In the genomic region with DNA sequence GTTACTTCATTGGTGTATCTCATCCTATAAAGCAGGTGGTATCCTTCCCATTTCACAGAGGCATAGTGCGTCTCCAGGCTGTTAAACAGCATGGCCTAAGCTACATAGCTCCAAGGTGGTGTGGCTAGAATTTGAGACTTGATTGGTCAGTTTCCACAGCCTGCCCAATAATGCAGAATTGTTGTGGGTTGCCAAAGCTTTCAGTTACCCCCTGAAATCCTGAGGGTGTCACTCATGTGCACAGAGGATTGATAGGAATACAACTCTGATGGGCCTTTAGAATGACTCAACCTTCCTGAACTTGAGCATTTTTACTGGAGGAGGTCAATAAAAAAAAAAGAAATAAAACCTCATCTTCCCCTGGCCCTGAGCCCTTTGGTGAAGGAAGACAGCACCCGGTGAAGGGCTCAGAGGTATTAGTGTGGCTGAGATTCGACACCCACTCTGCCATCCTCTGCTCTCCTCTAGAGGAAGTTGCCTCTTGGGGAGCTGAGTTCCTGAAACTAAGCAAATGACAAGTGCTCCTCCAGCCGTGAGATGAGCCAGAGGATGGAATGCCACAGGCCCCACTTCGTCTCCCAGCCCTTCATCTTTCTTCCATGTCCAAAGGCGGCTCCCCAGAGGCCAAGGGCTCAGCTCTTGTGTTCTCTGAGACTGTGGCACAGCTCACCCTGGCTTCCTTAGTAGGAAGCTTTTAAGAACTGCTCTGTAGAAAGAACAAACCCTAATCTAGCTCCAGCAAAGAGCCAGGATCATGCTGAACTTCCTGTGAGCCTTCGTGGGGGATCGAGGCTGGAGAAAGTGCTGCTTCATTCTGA, we compare ENCODE assay signal across 8 cellular contexts. TPM values are rescaled to one million over a fixed set of nuclear protein-coding genes. Genes with fewer than 3 reads are reported as not detected.
A peak's percentile ranks its signal among the peaks of the same experiment; 100 is the strongest.
DNase-seq lines count a peak whose midpoint lies in the region; ATAC-seq, FAIRE-seq and TF ChIP-seq lines count a peak whose summit lies in the region.

No MANE protein-coding gene starts in this region.

- H3K27ac Mint-ChIP-seq in naive thymus-derived CD4-positive, alpha-beta T cell, result peak overlapping the region; percentile 97 to 100 (median 99)

- H3K9ac ChIP-seq in K562 (ENCODE audit: insufficient read depth in 1 of 2, low read depth in 2 of 2, low read length in 2 of 2), result no peak overlapping the region

- FAIRE-seq in K562 (lab: Jason Lieb, UNC), result no peak

- TF ChIP-seq POLR2A in NB4 (IDR thresholded peaks at IDR 0.05; ENCODE audit: extremely low read depth, insufficient read length) (no peak), K562 (conservative IDR thresholded peaks at IDR 0.05) (no peak)

- no peak for TF ChIP-seq RAD21 in K562 (CRISPR knock-in tag; conservative IDR thresholded peaks at IDR 0.05 in 1 of 2, IDR thresholded peaks at IDR 0.05 in 1 of 2)

- no peak overlapping the region for H3K27ac ChIP-seq in K562 (ENCODE audit: extremely low read depth, low read depth, low read length)
- peak overlapping the region; percentile 95 for H3K27ac ChIP-seq in naive thymus-derived CD4-positive, alpha-beta T cell (ENCODE audit: low read depth, low read length)
- H3K27ac ChIP-seq in aorta (ENCODE audit: low read depth in 1 of 2, low read length in 2 of 2), result no peak overlapping the region

- CTCF ChIA-PET in K562 (lab: Yijun Ruan, JAX; ENCODE audit: low intra/inter-chr PET ratio), result no interaction called here
- CTCF ChIA-PET in naive thymus-derived CD4-positive, alpha-beta T cell (lab: Charles Lee), result interaction anchor here (0.6 to 1.2 kb wide), 6 partner anchors 10 to 214 kb away, joined by 3 to 11 read pairs (median 3); no protein-coding TSS in a partner anchor

- peak; percentile 41 for ATAC-seq in GM21786 (IDR thresholded peaks at IDR 0.05; ENCODE audit: unreplicated experiment)
- no peak for ATAC-seq in K562
- ATAC-seq in naive thymus-derived CD4-positive, alpha-beta T cell, result peak; percentile 54
- no peak for ATAC-seq in aorta (ENCODE audit: low FRiP score)

- peak overlapping the region; percentile 93 for H2AFZ ChIP-seq in K562 (ENCODE audit: low read depth, low read length)

- TF ChIP-seq EP300 in K562 (IDR thresholded peaks at IDR 0.05; ENCODE audit: low read length), result no peak

- peaks cover 30 to 63% (median 51%) of the 10 kb centered on the region in 7 donors for H3K4me1 Mint-ChIP-seq in naive thymus-derived CD4-positive, alpha-beta T cell

- in situ Hi-C loops in GM13977 (cut with MboI; ENCODE audit: low pct_unique_long_range_greater_than_20kb, low sequenced_read_pairs, unreplicated experiment) (no loop called here), K562 (cut with MboI) (loop anchor here (5.0 kb wide), 1 partner anchor 43 kb away; no protein-coding TSS in a partner anchor), HAP-1 (cut with MboI; ENCODE audit: low sequenced_read_pairs) (no loop called here)

- H3K36me3 Mint-ChIP-seq in naive thymus-derived CD4-positive, alpha-beta T cell, result peaks cover 0 to 10% (median 6%) of the 10 kb centered on the region in 5 donors

- POLR2A ChIA-PET in K562 (lab: Yijun Ruan, JAX), result interaction anchor here (0.6 to 0.8 kb wide), 2 partner anchors 8 to 174 kb away, joined by 3 to 4 read pairs; no protein-coding TSS in a partner anchor
- POLR2A ChIA-PET in naive thymus-derived CD4-positive, alpha-beta T cell (lab: Charles Lee), result interaction anchor here (0.8 to 3.7 kb wide), 9 partner anchors 11 to 1808 kb away, joined by 3 to 26 read pairs (median 4); a partner anchor contains a TSS

- TF ChIP-seq CTCF in GM13977 (IDR thresholded peaks at IDR 0.05; ENCODE audit: extremely low read depth, insufficient read depth, missing control alignments), result no peak
- no peak for TF ChIP-seq CTCF in NB4 (IDR thresholded peaks at IDR 0.05; ENCODE audit: low read depth, low read length)
- TF ChIP-seq CTCF in K562 (IDR thresholded peaks at IDR 0.05 in 2 of 3, conservative IDR thresholded peaks at IDR 0.05 in 1 of 3; ENCODE audit: insufficient read depth in 2 of 3, low read depth in 1 of 3, low read length in 3 of 3), result no peak

- H3K79me2 ChIP-seq in K562 (ENCODE audit: control insufficient read depth, insufficient read depth, low read length), result no peaks in the 10 kb centered on the region

- 55% methylated on average over 6 of the region's 8 CpGs for WGBS in K562 (ENCODE audit: insufficient coverage, low coverage, missing lambda C conversion rate)
- WGBS in aorta, 2 donors, result 68 to 78% methylated on average over 8 of the region's 8 CpGs

- no peaks in the 10 kb centered on the region for H3K9me1 ChIP-seq in K562 (ENCODE audit: control insufficient read depth, insufficient read depth, low read length)

- H3K4me3 ChIP-seq in NB4 (ENCODE audit: low read depth, low read length) (no peak overlapping the region), K562 (no peak overlapping the region), HAP-1 (no peak overlapping the region), aorta (ENCODE audit: low read length in 2 of 2) (no peak overlapping the region)
- H3K4me3 ChIP-seq in naive thymus-derived CD4-positive, alpha-beta T cell (ENCODE audit: low read length), result peak overlapping the region; percentile 89

- no peak overlapping the region for H3K4me2 ChIP-seq in K562 (ENCODE audit: insufficient read depth, low read length)

- peak; percentile 50 for DNase-seq in GM13977 (ENCODE audit: low spot score)
- peak; percentile 36 for DNase-seq in NB4 (ENCODE audit: low read depth)
- DNase-seq in K562 (ENCODE audit: extremely low read depth in 1 of 4, low spot score in 3 of 4), result no peak
- DNase-seq in naive thymus-derived CD4-positive, alpha-beta T cell, result peak in 7 of 9 donors; percentile 11 to 42 (median 34)
- DNase-seq in cerebellum (ENCODE audit: low spot score), result no peak
- DNase-seq in HAP-1 (ENCODE audit: low spot score in 2 of 2), result no peak
- DNase-seq in aorta, result no peak

- no peaks in the 10 kb centered on the region for H3K9me3 ChIP-seq in K562 (replicated peaks; ENCODE audit: control insufficient read depth, insufficient read depth, low read depth, low read length)
- no peaks in the 10 kb centered on the region for H3K9me3 ChIP-seq in naive thymus-derived CD4-positive, alpha-beta T cell (ENCODE audit: control insufficient read depth in 2 of 3, low read length in 3 of 3)
- no peaks in the 10 kb centered on the region for H3K9me3 ChIP-seq in HAP-1
- no peaks in the 10 kb centered on the region for H3K9me3 ChIP-seq in aorta (ENCODE audit: control insufficient read depth, low read length)

- no peaks in the 10 kb centered on the region for H3K36me3 ChIP-seq in K562 (ENCODE audit: control insufficient read depth, insufficient read depth, low read length)
- H3K36me3 ChIP-seq in naive thymus-derived CD4-positive, alpha-beta T cell (ENCODE audit: control insufficient read depth in 2 of 3, insufficient read depth in 3 of 3, low read length in 3 of 3), result peaks cover 0 to 7% (median 0%) of the 10 kb centered on the region in 3 experiments
- no peaks in the 10 kb centered on the region for H3K36me3 ChIP-seq in HAP-1 (replicated peaks)
- H3K36me3 ChIP-seq in aorta (ENCODE audit: control insufficient read depth in 1 of 2, insufficient read depth in 2 of 2, low read length in 1 of 2), result no peaks in the 10 kb centered on the region

- H4K20me1 ChIP-seq in K562 (replicated peaks; ENCODE audit: control insufficient read depth, insufficient read depth, low read length), result no peaks in the 10 kb centered on the region

- H3K4me3 Mint-ChIP-seq in naive thymus-derived CD4-positive, alpha-beta T cell, result peak overlapping the region; percentile 95 to 100 (median 100)

- no peaks in the 10 kb centered on the region for H3K27me3 Mint-ChIP-seq in naive thymus-derived CD4-positive, alpha-beta T cell

- H3K4me1 ChIP-seq in K562 (replicated peaks in 1 of 2; ENCODE audit: control insufficient read depth in 2 of 2, insufficient read depth in 2 of 2, low read length in 2 of 2) (peaks cover 4 to 5% of the 10 kb centered on the region in 2 experiments; a peak in 3 of 5 replicates), HAP-1 (no peaks in the 10 kb centered on the region), aorta (ENCODE audit: control insufficient read depth in 1 of 2, insufficient read depth in 2 of 2, low read length in 2 of 2) (no peaks in the 10 kb centered on the region)
- peaks cover 11 to 21% of the 10 kb centered on the region in 2 donors for H3K4me1 ChIP-seq in naive thymus-derived CD4-positive, alpha-beta T cell (ENCODE audit: control insufficient read depth in 2 of 2, insufficient read depth in 2 of 2, low read length in 2 of 2)

- intact Hi-C loops in K562 (cut with micrococcal nuclease) (no loop called here), aorta (cut with DNase I) (no loop called here)
- intact Hi-C loops in naive thymus-derived CD4-positive, alpha-beta T cell (cut with micrococcal nuclease), result loop anchor here (1.0 to 10.0 kb wide), 7 partner anchors 14 to 1878 kb away; a partner anchor contains a TSS

- H3K27me3 ChIP-seq in K562 (ENCODE audit: control insufficient read depth in 2 of 2, insufficient read depth in 2 of 2, low read length in 2 of 2), result no peaks in the 10 kb centered on the region
- H3K27me3 ChIP-seq in naive thymus-derived CD4-positive, alpha-beta T cell (ENCODE audit: control insufficient read depth in 2 of 2, insufficient read depth in 2 of 2, low read length in 2 of 2), result no peaks in the 10 kb centered on the region
- 0 out of 2 replicates have a peak, but pooled peaks cover 2% of the 10 kb centered on the region for H3K27me3 ChIP-seq in HAP-1 (ENCODE audit: low read depth)
- H3K27me3 ChIP-seq in aorta (ENCODE audit: control insufficient read depth in 1 of 2, insufficient read depth in 2 of 2, low read length in 1 of 2), result no peaks in the 10 kb centered on the region

- peaks cover 0 to 3% (median 0%) of the 10 kb centered on the region in 11 donors for H3K9me3 Mint-ChIP-seq in naive thymus-derived CD4-positive, alpha-beta T cell

- no TSS peak for BruUV-seq in K562 (replicated peaks; lab: Mats Ljungman, UMichigan)

RNA-seq across cellular contexts. Expression of a gene that starts 1.0 kb away (rescaled TPM):
- 0.25 and 1.2 TPM in 2 replicates for total RNA-seq in K562 (2011; cell fraction: chromatin; rRNA removed; ENCODE audit: low replicate concordance)
- total RNA-seq in K562 (2011; cell fraction: nucleolus; rRNA removed), result 0.26 and 1.2 TPM in 2 replicates
- 0.81 and 0.92 TPM in 2 replicates for total RNA-seq in K562 (2011; cell fraction: nucleoplasm; rRNA removed)
- total RNA-seq in K562 (2014; rRNA removed) (0.45 and 0.54 TPM in 2 replicates), K562 (2014; rRNA removed; fragmentation: Illumina TruSeq; extraction: Trizol) (0.45 and 0.65 TPM in 2 replicates), K562 (2015; rRNA removed; fragmentation: Illumina TruSeq; extraction: Trizol) (1.2 and 1.4 TPM in 2 replicates), K562 (2021) (0.47 and 0.51 TPM in 2 replicates), cerebellum (2.0 TPM), aorta (10 to 100 TPM; 13.4 to 18.4 TPM)
- polyA plus RNA-seq in K562 (2011; rRNA removed) (0.82 and 1.4 TPM in 2 replicates), K562 (2014; fragmentation: Illumina TruSeq; extraction: Trizol) (0.78 and 0.83 TPM in 2 replicates), K562 (2014; fragmentation: Nextera tagmentation; extraction: Ambion mirVana) (under 1 TPM; 0.53 to 0.55 TPM), K562 (2014; rRNA removed) (0.19 and 0.51 TPM in 2 replicates), aorta (10 to 100 TPM in 1 of 2 donors, under 1 TPM in 1; 0.92 to 18.7 TPM)
- 0.39 and 1.0 TPM in 2 replicates for polyA plus RNA-seq in K562 (2011; cell fraction: cytosol; rRNA removed)
- polyA plus RNA-seq in K562 (2011; cell fraction: nucleus; rRNA removed), result 1.4 and 2.2 TPM in 2 replicates
- 0.51 and 1.1 TPM in 2 replicates for polyA plus RNA-seq in K562 (2012)
- polyA minus RNA-seq in K562 (2011; rRNA and poly(A)+ RNA removed), result 1.2 and 2.4 TPM in 2 replicates
- 1.6 TPM in 1 of 2 replicates, not detected in the other for polyA minus RNA-seq in K562 (2011; cell fraction: cytosol; rRNA and poly(A)+ RNA removed)
- 0.40 and 0.56 TPM in 2 replicates for polyA minus RNA-seq in K562 (2011; cell fraction: nucleus; rRNA and poly(A)+ RNA removed)
- total RNA-seq in naive thymus-derived CD4-positive, alpha-beta T cell, result 10 to 100 TPM; 30.3 to 72.5 (median 39.7) TPM
- polyA plus RNA-seq in naive thymus-derived CD4-positive, alpha-beta T cell, result 10 to 100 TPM; 35.4 to 48.6 TPM

Comparison
In these comparisons a context has a peak if more than half of its experiments do, and no peak if none do; other contexts are left out.
1. DNase-seq: peak in GM13977 (single experiment), NB4 (single experiment) and naive thymus-derived CD4-positive, alpha-beta T cell (7 of 9); none in K562 (0 of 4), cerebellum (single experiment), HAP-1 (0 of 2) and aorta (0 of 2).
2. ATAC-seq: peak in GM21786 (single experiment) and naive thymus-derived CD4-positive, alpha-beta T cell (single experiment); none in K562 (single experiment) and aorta (single experiment).
3. intact Hi-C loops: an anchor here in naive thymus-derived CD4-positive, alpha-beta T cell (1.0 to 10.0 kb wide); none called in K562 and aorta.